In the genomic region with DNA sequence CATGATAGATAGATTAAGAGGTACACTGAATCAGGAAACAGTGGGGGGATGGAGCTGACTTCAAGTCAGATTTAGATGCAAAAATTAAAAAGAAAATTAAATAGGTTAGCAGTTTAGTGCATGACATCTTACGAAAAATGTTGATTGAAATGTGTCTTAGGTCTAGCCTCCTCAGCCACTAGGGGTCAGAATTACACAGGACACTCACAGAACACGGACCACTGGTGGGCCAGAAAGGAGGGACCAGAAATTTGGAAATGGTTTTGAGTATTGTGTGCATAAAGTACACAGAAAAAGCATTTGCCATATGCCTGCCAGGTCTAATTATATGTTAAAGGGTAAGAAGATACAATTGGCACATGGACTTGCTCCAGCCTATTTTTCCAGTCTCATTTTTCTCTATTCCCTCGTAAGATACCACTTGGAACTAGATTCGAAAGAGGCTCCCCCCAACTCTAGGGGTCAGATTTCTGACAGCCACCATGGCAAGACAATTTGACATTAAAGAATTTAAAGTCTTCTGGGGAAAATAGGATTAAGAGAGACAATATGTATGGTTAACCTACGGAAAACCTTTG, we compare ENCODE assay signal across 8 cellular contexts.
DNase-seq lines count a peak whose midpoint lies in the region; ATAC-seq and TF ChIP-seq lines count a peak whose summit lies in the region.

No MANE protein-coding gene starts in this region.

- no peaks in the 10 kb centered on the region for H3K9me3 ChIP-seq in mammary epithelial cell (replicated peaks; ENCODE audit: insufficient read depth, low read length)

- H2AFZ ChIP-seq in mammary epithelial cell (ENCODE audit: low read depth, low read length) = no peak overlapping the region

- DNase-seq in Daoy (ENCODE audit: low read depth) (peak; percentile 1), HFF-Myc (ENCODE audit: extremely low read depth, low read depth) (no peak), NCI-H446 (lab: John Stamatoyannopoulos, UW) (peak; percentile 61 to 87), mammary epithelial cell (peak; percentile 26), left lobe of liver (ENCODE audit: low spot score) (no peak), midbrain (lab: John Stamatoyannopoulos, UW) (no peak)
- DNase-seq in effector CD8-positive, alpha-beta T cell (lab: John Stamatoyannopoulos, UW) = no peak

- no peak overlapping the region for H3K4me3 ChIP-seq in HFF-Myc (replicated peaks; ENCODE audit: low read depth, low read length)
- H3K4me3 ChIP-seq in mammary epithelial cell (replicated peaks in 1 of 3; ENCODE audit: insufficient read depth in 1 of 3, low read depth in 2 of 3, low read length in 3 of 3) = no peak overlapping the region

- peak; percentile 65 for TF ChIP-seq CTCF in HFF-Myc (IDR thresholded peaks at IDR 0.05; ENCODE audit: low read depth, low read length, missing control alignments)
- TF ChIP-seq CTCF in mammary epithelial cell (conservative IDR thresholded peaks at IDR 0.05 in 1 of 2, IDR thresholded peaks at IDR 0.05 in 1 of 2; ENCODE audit: extremely low read depth in 1 of 2, insufficient read depth in 1 of 2, low read depth in 1 of 2, low read length in 2 of 2) = peak; percentile 85 to 87

- dilution Hi-C loops in mammary epithelial cell (cut with HindIII; ENCODE audit: low sequenced_read_pairs) = no loop called here

- H3K27ac ChIP-seq in mammary epithelial cell (ENCODE audit: insufficient read depth, low read depth, low read length) = no peak overlapping the region

- 55% methylated on average over 4 of the region's 5 CpGs for WGBS in mammary epithelial cell (ENCODE audit: low coverage, missing lambda C conversion rate)

- no peak overlapping the region for H3K4me2 ChIP-seq in mammary epithelial cell (ENCODE audit: insufficient read depth, low read depth, low read length)

- H3K4me1 ChIP-seq in mammary epithelial cell (ENCODE audit: insufficient read depth, low read length) = no peaks in the 10 kb centered on the region

- no peaks in the 10 kb centered on the region for H4K20me1 ChIP-seq in mammary epithelial cell (ENCODE audit: insufficient read depth, low read length)

- BruUV-seq in mammary epithelial cell (replicated peaks; lab: Mats Ljungman, UMichigan) = no TSS peak

- CTCF ChIA-PET in mammary epithelial cell (lab: Charles Lee; ENCODE audit: low non-redundant PET) = no interaction called here

- no peaks in the 10 kb centered on the region for H3K79me2 ChIP-seq in mammary epithelial cell (ENCODE audit: insufficient read depth, low read length)

- in situ Hi-C loops in mammary epithelial cell (cut with MboI; ENCODE audit: low sequenced_read_pairs in 2 of 2) = loop anchor here in 1 of 2 donors (25.0 kb wide), 2 partner anchors 557 to 757 kb away; partner anchors contain the start of gene SETBP1

- ATAC-seq in left lobe of liver (peak; percentile 60), GM21390 (IDR thresholded peaks at IDR 0.05; ENCODE audit: unreplicated experiment) (no peak)

- H3K9ac ChIP-seq in mammary epithelial cell (ENCODE audit: insufficient read depth, low read length) = no peak overlapping the region

- H3K36me3 ChIP-seq in mammary epithelial cell (ENCODE audit: insufficient read depth, low read length) = no peaks in the 10 kb centered on the region

- no peaks in the 10 kb centered on the region for H3K27me3 ChIP-seq in mammary epithelial cell (ENCODE audit: insufficient read depth, low read length)

- intact Hi-C loops in mammary epithelial cell (cut with micrococcal nuclease) = loop anchor here (1.0 to 10.0 kb wide), 5 partner anchors 196 to 884 kb away; no protein-coding TSS in a partner anchor

Comparison
In these comparisons a context has a peak if more than half of its experiments do, and no peak if none do; other contexts are left out.
1. DNase-seq: peak in Daoy (single experiment), NCI-H446 (2 of 2) and mammary epithelial cell (single experiment); none in HFF-Myc (single experiment), left lobe of liver (single experiment), midbrain (single experiment) and effector CD8-positive, alpha-beta T cell (single experiment).